1 cellular context compared by ENCODE assay signal in the genomic region with DNA sequence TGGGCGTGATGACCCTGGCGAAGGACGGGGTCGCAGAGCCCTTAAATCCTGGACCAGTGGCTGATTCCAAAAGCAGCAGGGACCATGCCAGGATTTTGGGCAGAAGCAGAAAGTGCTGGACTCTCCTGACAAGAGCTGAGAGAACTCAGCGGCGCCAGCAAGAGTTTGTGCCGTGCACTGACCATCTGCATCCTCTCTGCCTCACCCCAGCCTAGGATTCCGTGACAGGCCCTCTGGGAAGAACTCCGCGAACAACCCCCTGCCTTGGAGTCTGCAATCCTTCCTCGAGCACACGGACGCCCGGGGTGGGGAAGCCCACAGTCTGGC.
TF ChIP-seq lines count a peak whose summit lies in the region.

No MANE protein-coding gene starts in this region.

TF ChIP-seq in HCT116, 20 proteins besides CTCF, POLR2A, EP300 and RAD21:
- no peak for TF ChIP-seq TCF7L2 (IDR thresholded peaks at IDR 0.05; ENCODE audit: borderline replicate concordance, extremely low read depth, insufficient read depth, insufficient read length)
